ENCODE assay signal across 8 cellular contexts in genomic region chr1:201828820-201829774, GRCh38. TPM values are rescaled to one million over a fixed set of nuclear protein-coding genes. Genes with fewer than 3 reads are reported as not detected.
DNase-seq lines count a peak whose midpoint lies in the region; ATAC-seq and TF ChIP-seq lines count a peak whose summit lies in the region.

Gene IPO9, plus strand, starts transcription at chr1:201829157. Its CDS starts 53 bp downstream, at chr1:201829210.

- peak within 1 kb of the TSS; percentile 100 for H3K9ac ChIP-seq in IMR-90 (ENCODE audit: low read depth, low read length)

- H3K4me3 ChIP-seq in IMR-90 (ENCODE audit: insufficient read depth, low read depth, low read length) (peak within 1 kb of the TSS; percentile 95), epithelial cell of esophagus (ENCODE audit: low read length) (peak within 1 kb of the TSS; percentile 94), mononuclear cell (ENCODE audit: low read length) (peak within 1 kb of the TSS; percentile 99)

- peak within 1 kb of the TSS; percentile 95 for H3K14ac ChIP-seq in IMR-90 (replicated peaks; ENCODE audit: low read depth, low read length)

- peak within 1 kb of the TSS; percentile 85 for H2BK5ac ChIP-seq in IMR-90 (ENCODE audit: low read depth, low read length, poor library complexity, severe bottlenecking)

- H3K9me3 ChIP-seq in IMR-90 (ENCODE audit: control insufficient read depth, insufficient read depth, low read length) = no peaks in the 10 kb centered on the region
- no peaks in the 10 kb centered on the region for H3K9me3 ChIP-seq in mononuclear cell (ENCODE audit: low read depth, low read length)

- H4K5ac ChIP-seq in IMR-90 (ENCODE audit: low read depth, low read length) = peak within 1 kb of the TSS; percentile 81

- H2AK9ac ChIP-seq in IMR-90 (replicated peaks; ENCODE audit: low read depth, low read length, poor library complexity) = peak within 1 kb of the TSS; percentile 80

- H2AFZ ChIP-seq in IMR-90 (replicated peaks; ENCODE audit: low read length, poor library complexity) = peak within 1 kb of the TSS; percentile 88

- peak; percentile 87 for TF ChIP-seq POLR2A in IMR-90 (IDR thresholded peaks at IDR 0.05; ENCODE audit: low read depth, low read length)

- no peaks in the 10 kb centered on the region for H3K27me3 ChIP-seq in IMR-90 (ENCODE audit: control insufficient read depth, insufficient read depth, low read length)
- H3K27me3 ChIP-seq in mononuclear cell (ENCODE audit: insufficient read depth, low read length) = no peaks in the 10 kb centered on the region

- peak within 1 kb of the TSS; percentile 86 for H3K23ac ChIP-seq in IMR-90 (ENCODE audit: low read depth, low read length)

- peak within 1 kb of the TSS; percentile 96 for H4K8ac ChIP-seq in IMR-90 (ENCODE audit: low read depth in 2 of 2, low read length in 2 of 2)

- CTCF ChIA-PET in IMR-90 (lab: Yijun Ruan, JAX) = interaction anchor here (0.6 to 1.5 kb wide), 3 partner anchors 8 to 32 kb away, joined by 3 to 8 read pairs (median 3); no protein-coding TSS in a partner anchor

- H3K36me3 ChIP-seq in IMR-90 (ENCODE audit: control insufficient read depth, insufficient read depth, low read length) = peaks cover 2% of the 10 kb centered on the region; the same call in 1 of the 2 replicates

- H4K20me1 ChIP-seq in IMR-90 (ENCODE audit: insufficient read depth, low read length) = peaks cover 32% of the 10 kb centered on the region; the same call in 1 of the 2 replicates

- peak within 1 kb of the TSS; percentile 85 for H4K91ac ChIP-seq in IMR-90 (ENCODE audit: insufficient read depth, low read depth, low read length)

- H3K4me1 ChIP-seq in IMR-90 (ENCODE audit: control insufficient read depth, insufficient read depth, low read length) (peaks cover 3% of the 10 kb centered on the region), mononuclear cell (ENCODE audit: insufficient read depth, low read length) (peaks cover 28% of the 10 kb centered on the region)

- peak; percentile 52 for TF ChIP-seq RAD21 in IMR-90 (IDR thresholded peaks at IDR 0.05; ENCODE audit: low read length)

- H3K4me2 ChIP-seq in IMR-90 (ENCODE audit: low read depth, low read length) = peak within 1 kb of the TSS; percentile 92

- ATAC-seq in GM21526 (IDR thresholded peaks at IDR 0.05; ENCODE audit: low FRiP score, unreplicated experiment) (peak; percentile 83), IMR-90 (ENCODE audit: low read depth) (peak; percentile 88)

- H3K79me1 ChIP-seq in IMR-90 (ENCODE audit: low read depth in 1 of 2, low read length in 2 of 2) = peaks cover 0 to 56% of the 10 kb centered on the region in 2 experiments

- POLR2A ChIA-PET in IMR-90 (lab: Charles Lee; ENCODE audit: unreplicated experiment) = no interaction called here

- 0 out of 2 replicates have a peak, but pooled peaks cover 3% of the 10 kb centered on the region for H3K9me1 ChIP-seq in IMR-90 (ENCODE audit: insufficient read depth, low read length)

- H3K27ac ChIP-seq in IMR-90 (ENCODE audit: insufficient read depth, low read length) = peak within 1 kb of the TSS; percentile 100

- H3K4ac ChIP-seq in IMR-90 (ENCODE audit: low read depth, low read length) = peak within 1 kb of the TSS; percentile 83

- intact Hi-C loops in IMR-90 (cut with micrococcal nuclease) = loop anchor here (1.0 kb wide), 1 partner anchor 143 kb away; no protein-coding TSS in a partner anchor

- DNase-seq in DMS114 treated with DMSO at 0.1 percent for 48 hours (lab: John Stamatoyannopoulos, UW; ENCODE audit: unreplicated experiment) (peak; percentile 83), IMR-90 (peak; percentile 91), OCI-M1 (lab: John Stamatoyannopoulos, UW) (peak; percentile 98), activated T-cell treated with anti-CD3 and anti-CD28 coated beads for 24 hours (ENCODE audit: low read depth) (peak; percentile 93), epithelial cell of esophagus (ENCODE audit: low read depth) (peak; percentile 93)
- DNase-seq in stimulated activated CD8-positive, alpha-beta memory T cell treated with anti-CD3 and anti-CD28 coated beads, Interleukin-2, amount 100 ng/mL, for 48 hours (ENCODE audit: low read depth in 2 of 2) = peak; percentile 94

- dilution Hi-C loops in IMR-90 (cut with HindIII; ENCODE audit: low sequenced_read_pairs, unreplicated experiment) = no loop called here

- peak within 1 kb of the TSS; percentile 70; the same call in 1 of the 2 replicates for H3K18ac ChIP-seq in IMR-90 (ENCODE audit: low read depth, low read length)

- peak within 1 kb of the TSS; percentile 58 for H2BK120ac ChIP-seq in IMR-90 (ENCODE audit: low read depth, low read length)

- WGBS in IMR-90 (ENCODE audit: extremely low coverage in 2 of 2, insufficient read length in 1 of 2), 2 experiments = 0% methylated on average over 52 of the region's 58 CpGs; no CpG with 5 or more reads in 1 of the 2 experiments

- peak within 1 kb of the TSS; percentile 31; the same call in 1 of the 3 replicates for H2BK15ac ChIP-seq in IMR-90 (ENCODE audit: low read depth, low read length)

- BruUV-seq in IMR-90 (replicated peaks; lab: Mats Ljungman, UMichigan) = no TSS peak

- peak within 1 kb of the TSS; percentile 96 for H2AK5ac ChIP-seq in IMR-90 (ENCODE audit: low read depth, low read length)

- peak within 1 kb of the TSS; percentile 87 for H3K56ac ChIP-seq in IMR-90 (ENCODE audit: extremely low read depth, insufficient read depth, low read length)

- H2BK20ac ChIP-seq in IMR-90 (ENCODE audit: low read depth, low read length) = no peak within 1 kb of the TSS

- in situ Hi-C loops in IMR-90 (cut with MboI; ENCODE audit: low sequenced_read_pairs) = no loop called here

- peak; percentile 96 for TF ChIP-seq CTCF in IMR-90 (conservative IDR thresholded peaks at IDR 0.05; ENCODE audit: low read depth, low read length)
- peak; percentile 84 for TF ChIP-seq CTCF in epithelial cell of esophagus (IDR thresholded peaks at IDR 0.05; ENCODE audit: insufficient read depth, low read depth, low read length, missing control alignments)

TF ChIP-seq in IMR-90, 13 proteins besides CTCF, POLR2A, EP300 and RAD21:
- TF ChIP-seq SMC3 (IDR thresholded peaks at IDR 0.05; ENCODE audit: low read depth, low read length) (peak; percentile 52; the same call in 1 of the 2 replicates), BHLHE40 (IDR thresholded peaks at IDR 0.05; ENCODE audit: low read depth, low read length) (no peak), MAZ (IDR thresholded peaks at IDR 0.05; ENCODE audit: borderline replicate concordance, low read depth, low read length) (peak; percentile 85; the same call in 1 of the 2 replicates), RFX5 (IDR thresholded peaks at IDR 0.05; ENCODE audit: low read depth, low read length) (no peak), NFE2L2 (IDR thresholded peaks at IDR 0.05; ENCODE audit: low read depth, low read length) (no peak), RCOR1 (IDR thresholded peaks at IDR 0.05; ENCODE audit: insufficient replicate concordance, low read length) (no peak), CEBPB (IDR thresholded peaks at IDR 0.05; ENCODE audit: low read depth, low read length) (peak; percentile 34; the same call in 1 of the 2 replicates), CHD1 (IDR thresholded peaks at IDR 0.05; ENCODE audit: low read depth, low read length) (0 out of 2 replicates have a peak, but pooled peaks have one; percentile 55), ELK1 (IDR thresholded peaks at IDR 0.05; ENCODE audit: borderline replicate concordance, low read depth, low read length) (no peak), USF2 (IDR thresholded peaks at IDR 0.05; ENCODE audit: low read depth, low read length) (no peak), MAFK (IDR thresholded peaks at IDR 0.05; ENCODE audit: low read depth, low read length) (no peak), FOS (IDR thresholded peaks at IDR 0.05; ENCODE audit: low read depth, low read length) (no peak), MXI1 (IDR thresholded peaks at IDR 0.05; ENCODE audit: borderline replicate concordance, low read depth, low read length) (peak; percentile 66)

RNA-seq across cellular contexts. Expression of gene IPO9, which starts in this region (rescaled TPM):
- total RNA-seq in IMR-90 (2012; rRNA removed) (13.9 and 14.0 TPM in 2 replicates), mononuclear cell (14.4 TPM)
- polyA plus RNA-seq in IMR-90 (2012; rRNA removed) = 23.4 and 29.6 TPM in 2 replicates
- 10.4 and 14.0 TPM in 2 replicates for polyA plus RNA-seq in IMR-90 (2012; cell fraction: cytosol; rRNA removed)
- 18.1 and 35.9 TPM in 2 replicates for polyA plus RNA-seq in IMR-90 (2012; cell fraction: nucleus; rRNA removed; ENCODE audit: low replicate concordance)

Comparison
In these comparisons a context has a peak if more than half of its experiments do, and no peak if none do; other contexts are left out.
1. Peak in every context shown above with its lines: DNase-seq, ATAC-seq, H3K4me3 ChIP-seq and H3K27ac ChIP-seq.